9 cellular contexts compared by ENCODE assay signal in the genomic region with DNA sequence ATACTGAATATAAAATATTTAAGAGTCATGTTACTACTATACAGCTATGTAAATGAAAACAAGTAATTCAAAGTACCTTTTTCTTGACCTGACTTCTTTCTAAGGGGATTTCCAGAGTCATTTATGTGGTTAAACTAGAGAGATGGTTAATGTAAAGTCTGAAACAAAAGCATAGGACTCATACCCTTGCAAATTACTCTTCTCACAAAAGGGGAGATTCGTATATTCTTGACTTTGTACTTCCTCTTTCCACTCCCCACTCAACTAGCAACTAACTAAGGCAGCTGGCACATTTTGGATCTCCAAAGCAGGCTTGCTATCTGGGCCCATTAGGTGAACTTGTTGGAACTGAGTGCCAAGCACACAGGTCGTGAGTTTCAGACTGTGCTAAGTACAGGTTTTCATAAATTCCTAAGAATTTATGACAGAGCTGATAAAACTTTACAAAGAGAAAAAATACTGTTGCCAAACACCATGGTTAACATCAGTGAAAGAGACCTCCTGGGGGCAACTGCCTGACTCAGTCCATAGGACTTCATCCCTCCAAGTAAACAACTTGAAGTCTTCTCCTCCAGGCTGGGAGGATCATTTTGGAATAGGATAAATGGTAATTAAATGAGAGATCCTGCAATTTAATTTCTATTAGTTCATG.
DNase-seq lines count a peak whose midpoint lies in the region; ATAC-seq and TF ChIP-seq lines count a peak whose summit lies in the region.
"Had no signal": no experiment of that assay in that cellular context is flagged by ENCODE, and none has a peak within 500 bp of the region (broad histone marks: within the 10 kb centered on the region; RNA-seq: fewer than 3 reads in every experiment).

No MANE protein-coding gene starts in this region.

- H3K27ac Mint-ChIP-seq in WTC11, result no peak overlapping the region

- no peaks in the 10 kb centered on the region for H3K27me3 Mint-ChIP-seq in WTC11 (ENCODE audit: low read depth)

- intact Hi-C loops in mucosa of descending colon (cut with DNase I, micrococcal nuclease), result no loop called here

- H3K4me3 ChIP-seq in SJCRH30 (no peak overlapping the region), mucosa of descending colon (no peak overlapping the region)

- H3K27me3 ChIP-seq in SJCRH30, result no peaks in the 10 kb centered on the region

- peaks cover 13% of the 10 kb centered on the region for H3K9me3 Mint-ChIP-seq in WTC11

- POLR2A ChIA-PET in WTC11 (lab: Charles Lee), result no interaction called here

- no peak overlapping the region for H3K4me3 Mint-ChIP-seq in WTC11

- TF ChIP-seq CTCF in mucosa of descending colon (IDR thresholded peaks at IDR 0.05) (no peak), WTC11 (IDR thresholded peaks at IDR 0.05) (no peak)

- peaks cover 4% of the 10 kb centered on the region; the same call in 1 of the 2 replicates for H3K36me3 Mint-ChIP-seq in WTC11

- no peaks in the 10 kb centered on the region for H3K36me3 ChIP-seq in SJCRH30
- no peaks in the 10 kb centered on the region for H3K36me3 ChIP-seq in mucosa of descending colon (ENCODE audit: low read depth)

- peak; percentile 99 for ATAC-seq in GM18858 (IDR thresholded peaks at IDR 0.05; ENCODE audit: unreplicated experiment)
- ATAC-seq in HG02610 (IDR thresholded peaks at IDR 0.05; ENCODE audit: unreplicated experiment), result peak; percentile 99
- no peak for ATAC-seq in mucosa of descending colon
- ATAC-seq in WTC11, result no peak

- peaks cover 10% of the 10 kb centered on the region for H3K4me1 Mint-ChIP-seq in WTC11

- H3K4me1 ChIP-seq in SJCRH30 (peaks cover 8% of the 10 kb centered on the region), mucosa of descending colon (ENCODE audit: low read depth) (peaks cover under 1% of the 10 kb centered on the region)

- CTCF ChIA-PET in WTC11 (lab: Charles Lee), result no interaction called here

- peak; percentile 94 for DNase-seq in M059J (ENCODE audit: low read depth)
- peak; percentile 95 for DNase-seq in iris pigment epithelial cell (ENCODE audit: low read depth)
- DNase-seq in SJCRH30, result no peak
- DNase-seq in mucosa of descending colon, result no peak
- DNase-seq in stimulated activated CD4-positive, alpha-beta T cell treated with anti-CD3 and anti-CD28 coated beads, Interleukin-4, amount 100 ng/mL, for 4 hours, result no peak
- DNase-seq in WTC11 (ENCODE audit: low spot score), result no peak

- H3K27ac ChIP-seq in SJCRH30, result no peak overlapping the region
- H3K27ac ChIP-seq: HL-60 had no signal

- H3K9me3 ChIP-seq in SJCRH30 (replicated peaks) (no peaks in the 10 kb centered on the region; the same call in 1 of the 2 replicates), mucosa of descending colon (no peaks in the 10 kb centered on the region)

TF ChIP-seq in WTC11, 78 proteins besides CTCF, POLR2A, EP300 and RAD21:
- TF ChIP-seq, protein P1, sequence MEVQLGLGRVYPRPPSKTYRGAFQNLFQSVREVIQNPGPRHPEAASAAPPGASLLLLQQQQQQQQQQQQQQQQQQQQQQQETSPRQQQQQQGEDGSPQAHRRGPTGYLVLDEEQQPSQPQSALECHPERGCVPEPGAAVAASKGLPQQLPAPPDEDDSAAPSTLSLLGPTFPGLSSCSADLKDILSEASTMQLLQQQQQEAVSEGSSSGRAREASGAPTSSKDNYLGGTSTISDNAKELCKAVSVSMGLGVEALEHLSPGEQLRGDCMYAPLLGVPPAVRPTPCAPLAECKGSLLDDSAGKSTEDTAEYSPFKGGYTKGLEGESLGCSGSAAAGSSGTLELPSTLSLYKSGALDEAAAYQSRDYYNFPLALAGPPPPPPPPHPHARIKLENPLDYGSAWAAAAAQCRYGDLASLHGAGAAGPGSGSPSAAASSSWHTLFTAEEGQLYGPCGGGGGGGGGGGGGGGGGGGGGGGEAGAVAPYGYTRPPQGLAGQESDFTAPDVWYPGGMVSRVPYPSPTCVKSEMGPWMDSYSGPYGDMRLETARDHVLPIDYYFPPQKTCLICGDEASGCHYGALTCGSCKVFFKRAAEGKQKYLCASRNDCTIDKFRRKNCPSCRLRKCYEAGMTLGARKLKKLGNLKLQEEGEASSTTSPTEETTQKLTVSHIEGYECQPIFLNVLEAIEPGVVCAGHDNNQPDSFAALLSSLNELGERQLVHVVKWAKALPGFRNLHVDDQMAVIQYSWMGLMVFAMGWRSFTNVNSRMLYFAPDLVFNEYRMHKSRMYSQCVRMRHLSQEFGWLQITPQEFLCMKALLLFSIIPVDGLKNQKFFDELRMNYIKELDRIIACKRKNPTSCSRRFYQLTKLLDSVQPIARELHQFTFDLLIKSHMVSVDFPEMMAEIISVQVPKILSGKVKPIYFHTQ (CRISPR knock-in tag; IDR thresholded peaks at IDR 0.05), result no peak
- no peak for TF ChIP-seq ELF4 (CRISPR knock-in tag; IDR thresholded peaks at IDR 0.05; ENCODE audit: low read depth)
- TF ChIP-seq, protein P2, sequence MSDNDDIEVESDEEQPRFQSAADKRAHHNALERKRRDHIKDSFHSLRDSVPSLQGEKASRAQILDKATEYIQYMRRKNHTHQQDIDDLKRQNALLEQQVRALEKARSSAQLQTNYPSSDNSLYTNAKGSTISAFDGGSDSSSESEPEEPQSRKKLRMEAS (CRISPR knock-in tag; IDR thresholded peaks at IDR 0.05), result no peak
- no peak for TF ChIP-seq ZNF263 (CRISPR knock-in tag; IDR thresholded peaks at IDR 0.05; ENCODE audit: low read depth)
- no peak for TF ChIP-seq KAT7 (CRISPR knock-in tag; IDR thresholded peaks at IDR 0.05; ENCODE audit: borderline replicate concordance)
- TF ChIP-seq, protein P3, sequence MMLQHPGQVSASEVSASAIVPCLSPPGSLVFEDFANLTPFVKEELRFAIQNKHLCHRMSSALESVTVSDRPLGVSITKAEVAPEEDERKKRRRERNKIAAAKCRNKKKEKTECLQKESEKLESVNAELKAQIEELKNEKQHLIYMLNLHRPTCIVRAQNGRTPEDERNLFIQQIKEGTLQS (CRISPR knock-in tag; conservative IDR thresholded peaks at IDR 0.05), result no peak
TF ChIP-seq in WTC11: peak in this region for 0.

Comparison
In these comparisons a context has a peak if more than half of its experiments do, and no peak if none do; other contexts are left out.
1. ATAC-seq: peak in GM18858 (single experiment) and HG02610 (single experiment); none in mucosa of descending colon (single experiment) and WTC11 (single experiment).
2. DNase-seq: peak in M059J (single experiment) and iris pigment epithelial cell (single experiment); none in SJCRH30 (0 of 2), mucosa of descending colon (0 of 3), stimulated activated CD4-positive, alpha-beta T cell treated with anti-CD3 and anti-CD28 coated beads, Interleukin-4, amount 100 ng/mL, for 4 hours (0 of 2) and WTC11 (single experiment).